In the genomic region with DNA sequence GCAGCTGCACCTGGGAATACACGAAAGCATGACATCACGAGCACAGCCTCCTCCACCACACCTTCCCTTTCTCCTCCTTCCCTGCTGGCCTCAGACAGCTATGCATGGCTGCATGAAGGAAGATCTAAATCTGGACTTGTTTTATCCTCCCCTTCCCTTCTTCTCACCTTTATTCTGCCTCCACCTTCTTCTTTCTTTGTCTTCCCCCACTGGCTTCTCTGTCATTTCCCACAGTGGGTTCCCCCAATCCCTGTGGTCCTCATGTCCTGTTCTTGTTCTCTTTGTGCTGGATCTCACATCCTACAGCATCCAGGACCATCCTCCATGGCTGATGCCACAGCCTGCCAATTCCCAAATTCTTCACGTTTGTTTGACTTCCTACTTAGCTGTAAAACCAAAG, we compare ENCODE assay signal across 24 cellular contexts. TPM values are rescaled to one million over a fixed set of nuclear protein-coding genes. Genes with fewer than 3 reads are reported as not detected.
A peak's percentile ranks its signal among the peaks of the same experiment; 100 is the strongest.
DNase-seq lines count a peak whose midpoint lies in the region; ATAC-seq and TF ChIP-seq lines count a peak whose summit lies in the region.
"Had no signal": no experiment of that assay in that cellular context is flagged by ENCODE, and none has a peak within 500 bp of the region (broad histone marks: within the 10 kb centered on the region; RNA-seq: fewer than 3 reads in every experiment).

No MANE protein-coding gene starts in this region.

- peaks cover 3 to 9% of the 10 kb centered on the region in 2 experiments for H3K36me3 ChIP-seq in SK-N-SH (replicated peaks in 1 of 2; ENCODE audit: control insufficient read depth in 1 of 2, insufficient read depth in 2 of 2, low read length in 1 of 2)

- H3F3A ChIP-seq in SK-N-SH (replicated peaks; ENCODE audit: insufficient read depth): no peaks in the 10 kb centered on the region

- H2AFZ ChIP-seq in SK-N-SH (ENCODE audit: low read depth): no peak overlapping the region

- H3K4me3 ChIP-seq in SK-N-SH (ENCODE audit: low read depth in 2 of 2, low read length in 1 of 2): no peak overlapping the region
- H3K4me3 ChIP-seq: MG63 had no signal

- H3K27ac ChIP-seq in SK-N-SH (ENCODE audit: low read depth in 2 of 2, low read length in 1 of 2): no peak overlapping the region
- H3K27ac ChIP-seq: RWPE1 had no signal

- no peaks in the 10 kb centered on the region for H3K9me2 ChIP-seq in SK-N-SH

- no peak for DNase-seq in SK-N-SH
- peak; percentile 12 for DNase-seq in ecto neural progenitor cell (ENCODE audit: low spot score)
- peak; percentile 1 for DNase-seq in mucosa of gallbladder (ENCODE audit: low spot score)
- DNase-seq in GM10266 (ENCODE audit: extremely low spot score): no peak
- no peak for DNase-seq in NCI-H1694 treated with DMSO at 0.1 percent for 48 hours (lab: John Stamatoyannopoulos, UW)
- no peak for DNase-seq in stimulated activated CD4-positive, alpha-beta T cell treated with anti-CD3 and anti-CD28 coated beads, Interleukin-2, amount 100 ng/mL, for 48 hours
- DNase-seq: 8988T; ACHN; BE2C; CD8-positive, alpha-beta memory T cell; DMS153; DND-41; KBM-7; MG63; NCI-H1048; NCI-H1694; NCI-H2081; NCI-H2227 treated with DMSO at 0.1 percent for 48 hours; NCI-H69; SHP77 treated with DMSO at 0.1 percent for 48 hours had no signal

- H3K4me1 ChIP-seq in SK-N-SH (ENCODE audit: control insufficient read depth in 1 of 2, insufficient read depth in 2 of 2, low read depth in 1 of 2, low read length in 1 of 2): peaks cover 9 to 17% of the 10 kb centered on the region in 2 experiments; a peak in 3 of 4 replicates

- no peak for TF ChIP-seq RAD21 in SK-N-SH (IDR thresholded peaks at IDR 0.05; ENCODE audit: low read length)

- no peak overlapping the region for H3K9ac ChIP-seq in SK-N-SH

- H3K27me3 ChIP-seq in SK-N-SH (ENCODE audit: insufficient read depth): no peaks in the 10 kb centered on the region
- H3K27me3 ChIP-seq: BE2C, MG63 had no signal

- H4K20me1 ChIP-seq in SK-N-SH (ENCODE audit: insufficient read depth): no peaks in the 10 kb centered on the region

- no peaks in the 10 kb centered on the region for H3K9me3 ChIP-seq in SK-N-SH
- H3K9me3 ChIP-seq: BE2C, MG63 had no signal

- TF ChIP-seq CTCF in SK-N-SH (IDR thresholded peaks at IDR 0.05) (no peak), GM10266 (IDR thresholded peaks at IDR 0.05; ENCODE audit: control insufficient read depth, insufficient read depth, low read depth, missing control alignments) (no peak)

- WGBS in SK-N-SH (ENCODE audit: low lambda C conversion rate): 81% methylated on average over 3 of the region's 3 CpGs

- TF ChIP-seq EP300 in SK-N-SH (IDR thresholded peaks at IDR 0.05; ENCODE audit: borderline replicate concordance in 1 of 2, low read depth in 1 of 2, low read length in 1 of 2): no peak

- CTCF ChIA-PET in SK-N-SH (lab: Yijun Ruan, JAX): interaction anchor here (0.7 to 1.0 kb wide), 2 partner anchors 227 to 414 kb away, joined by 3 read pairs; no protein-coding TSS in a partner anchor

- ATAC-seq in SK-N-SH treated with all-trans-retinoic acid at 6 μM for 48 hours: no peak
- ATAC-seq: HCT116, Panc1 had no signal

- H3K79me2 ChIP-seq in SK-N-SH (ENCODE audit: insufficient read depth): no peaks in the 10 kb centered on the region

- POLR2A ChIA-PET in SK-N-SH (lab: Yijun Ruan, JAX): no interaction called here

- no peak overlapping the region for H3K4me2 ChIP-seq in SK-N-SH

TF ChIP-seq in SK-N-SH treated with all-trans-retinoic acid at 6 μM for 48 hours, 23 proteins besides CTCF, POLR2A, EP300 and RAD21:
- TF ChIP-seq ZFP3 (CRISPR knock-in tag; IDR thresholded peaks at IDR 0.05) (no peak), ZNF70 (CRISPR knock-in tag; IDR thresholded peaks at IDR 0.05) (peak; percentile 59)

TF ChIP-seq in SK-N-SH, 30 proteins besides CTCF, POLR2A, EP300 and RAD21:
- TF ChIP-seq, protein P1, sequence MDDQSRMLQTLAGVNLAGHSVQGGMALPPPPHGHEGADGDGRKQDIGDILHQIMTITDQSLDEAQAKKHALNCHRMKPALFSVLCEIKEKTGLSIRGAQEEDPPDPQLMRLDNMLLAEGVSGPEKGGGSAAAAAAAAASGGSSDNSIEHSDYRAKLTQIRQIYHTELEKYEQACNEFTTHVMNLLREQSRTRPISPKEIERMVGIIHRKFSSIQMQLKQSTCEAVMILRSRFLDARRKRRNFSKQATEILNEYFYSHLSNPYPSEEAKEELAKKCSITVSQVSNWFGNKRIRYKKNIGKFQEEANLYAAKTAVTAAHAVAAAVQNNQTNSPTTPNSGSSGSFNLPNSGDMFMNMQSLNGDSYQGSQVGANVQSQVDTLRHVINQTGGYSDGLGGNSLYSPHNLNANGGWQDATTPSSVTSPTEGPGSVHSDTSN (IDR thresholded peaks at IDR 0.05): no peak
- TF ChIP-seq NFIC (IDR thresholded peaks at IDR 0.05; ENCODE audit: borderline replicate concordance): no peak
- no peak for TF ChIP-seq MXI1 (IDR thresholded peaks at IDR 0.05; ENCODE audit: low read depth, low read length)
- TF ChIP-seq SMC3 (IDR thresholded peaks at IDR 0.05; ENCODE audit: low read depth, low read length): no peak
- TF ChIP-seq, protein P2, sequence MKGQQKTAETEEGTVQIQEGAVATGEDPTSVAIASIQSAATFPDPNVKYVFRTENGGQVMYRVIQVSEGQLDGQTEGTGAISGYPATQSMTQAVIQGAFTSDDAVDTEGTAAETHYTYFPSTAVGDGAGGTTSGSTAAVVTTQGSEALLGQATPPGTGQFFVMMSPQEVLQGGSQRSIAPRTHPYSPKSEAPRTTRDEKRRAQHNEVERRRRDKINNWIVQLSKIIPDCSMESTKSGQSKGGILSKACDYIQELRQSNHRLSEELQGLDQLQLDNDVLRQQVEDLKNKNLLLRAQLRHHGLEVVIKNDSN (IDR thresholded peaks at IDR 0.05; ENCODE audit: borderline replicate concordance, low read depth): no peak
- TF ChIP-seq, protein P3, sequence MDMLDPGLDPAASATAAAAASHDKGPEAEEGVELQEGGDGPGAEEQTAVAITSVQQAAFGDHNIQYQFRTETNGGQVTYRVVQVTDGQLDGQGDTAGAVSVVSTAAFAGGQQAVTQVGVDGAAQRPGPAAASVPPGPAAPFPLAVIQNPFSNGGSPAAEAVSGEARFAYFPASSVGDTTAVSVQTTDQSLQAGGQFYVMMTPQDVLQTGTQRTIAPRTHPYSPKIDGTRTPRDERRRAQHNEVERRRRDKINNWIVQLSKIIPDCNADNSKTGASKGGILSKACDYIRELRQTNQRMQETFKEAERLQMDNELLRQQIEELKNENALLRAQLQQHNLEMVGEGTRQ (IDR thresholded peaks at IDR 0.05; ENCODE audit: borderline replicate concordance, low read depth, low read length): no peak
- no peak for TF ChIP-seq NRF1 (IDR thresholded peaks at IDR 0.05; ENCODE audit: low read depth, low read length)
- TF ChIP-seq, protein P4, sequence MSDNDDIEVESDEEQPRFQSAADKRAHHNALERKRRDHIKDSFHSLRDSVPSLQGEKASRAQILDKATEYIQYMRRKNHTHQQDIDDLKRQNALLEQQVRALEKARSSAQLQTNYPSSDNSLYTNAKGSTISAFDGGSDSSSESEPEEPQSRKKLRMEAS (IDR thresholded peaks at IDR 0.05; ENCODE audit: low read depth): no peak
- no peak for TF ChIP-seq GATA2 (CRISPR knock-in tag; IDR thresholded peaks at IDR 0.05)
- no peak for TF ChIP-seq ELF1 (IDR thresholded peaks at IDR 0.05)
- TF ChIP-seq MEF2A (IDR thresholded peaks at IDR 0.05; ENCODE audit: borderline replicate concordance, low read depth): no peak
- TF ChIP-seq, protein P5, sequence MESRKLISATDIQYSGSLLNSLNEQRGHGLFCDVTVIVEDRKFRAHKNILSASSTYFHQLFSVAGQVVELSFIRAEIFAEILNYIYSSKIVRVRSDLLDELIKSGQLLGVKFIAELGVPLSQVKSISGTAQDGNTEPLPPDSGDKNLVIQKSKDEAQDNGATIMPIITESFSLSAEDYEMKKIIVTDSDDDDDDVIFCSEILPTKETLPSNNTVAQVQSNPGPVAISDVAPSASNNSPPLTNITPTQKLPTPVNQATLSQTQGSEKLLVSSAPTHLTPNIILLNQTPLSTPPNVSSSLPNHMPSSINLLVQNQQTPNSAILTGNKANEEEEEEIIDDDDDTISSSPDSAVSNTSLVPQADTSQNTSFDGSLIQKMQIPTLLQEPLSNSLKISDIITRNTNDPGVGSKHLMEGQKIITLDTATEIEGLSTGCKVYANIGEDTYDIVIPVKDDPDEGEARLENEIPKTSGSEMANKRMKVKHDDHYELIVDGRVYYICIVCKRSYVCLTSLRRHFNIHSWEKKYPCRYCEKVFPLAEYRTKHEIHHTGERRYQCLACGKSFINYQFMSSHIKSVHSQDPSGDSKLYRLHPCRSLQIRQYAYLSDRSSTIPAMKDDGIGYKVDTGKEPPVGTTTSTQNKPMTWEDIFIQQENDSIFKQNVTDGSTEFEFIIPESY (IDR thresholded peaks at IDR 0.05; ENCODE audit: borderline replicate concordance, low read depth): no peak
TF ChIP-seq in SK-N-SH: peak in this region for 0.

RNA-seq across cellular contexts. Expression of a gene that starts 16.3 kb away (rescaled TPM):
- polyA plus RNA-seq in SK-N-SH (2012; rRNA removed): 2.5 and 2.9 TPM in 2 replicates
- 2.9 and 3.1 TPM in 2 replicates for polyA plus RNA-seq in SK-N-SH (2012; cell fraction: cytosol; rRNA removed)
- polyA plus RNA-seq in SK-N-SH (2012; cell fraction: nucleus; rRNA removed): 2.2 and 3.7 TPM in 2 replicates
- 36.4 TPM for total RNA-seq in mucosa of gallbladder
- polyA plus RNA-seq: CD8-positive, alpha-beta memory T cell had no signal

Comparison
In these comparisons a context has a peak if more than half of its experiments do, and no peak if none do; other contexts are left out.
1. DNase-seq: peak in ecto neural progenitor cell (single experiment) and mucosa of gallbladder (single experiment); none in SK-N-SH (single experiment), GM10266 (single experiment), NCI-H1694 treated with DMSO at 0.1 percent for 48 hours (single experiment) and stimulated activated CD4-positive, alpha-beta T cell treated with anti-CD3 and anti-CD28 coated beads, Interleukin-2, amount 100 ng/mL, for 48 hours (0 of 2).